Comparison of ENCODE assay signal across 9 cellular contexts in the genomic region with DNA sequence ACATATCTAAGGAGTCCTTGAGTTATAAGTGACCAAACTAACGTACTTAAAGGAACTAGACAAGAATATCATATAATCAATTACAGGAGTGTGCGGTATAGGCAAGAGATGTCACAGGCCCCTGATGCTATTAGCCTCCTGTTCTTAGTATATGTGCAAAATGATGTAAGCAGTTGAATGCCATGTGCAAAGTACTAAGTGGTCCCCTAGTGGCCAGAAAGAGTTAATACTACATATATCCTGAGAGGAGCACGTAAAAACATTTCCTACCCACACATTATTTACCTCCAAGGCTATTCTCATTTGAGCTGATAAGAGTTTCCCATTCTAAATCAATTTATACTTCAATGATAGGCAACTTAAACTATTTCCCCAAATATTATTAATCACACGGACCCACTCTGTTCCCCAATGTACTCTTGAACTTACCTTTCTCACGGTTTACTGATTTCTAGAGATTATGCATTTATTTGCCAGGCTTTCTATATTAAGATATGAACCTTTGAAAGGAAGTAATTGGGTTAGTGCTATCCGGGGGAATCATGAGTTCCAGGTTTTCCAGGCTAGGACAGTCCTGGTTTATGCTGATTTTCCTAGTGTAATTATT.
DNase-seq lines count a peak whose midpoint lies in the region; ATAC-seq, FAIRE-seq and TF ChIP-seq lines count a peak whose summit lies in the region.
"Had no signal": no experiment of that assay in that cellular context is flagged by ENCODE, and none has a peak within 500 bp of the region (broad histone marks: within the 10 kb centered on the region; RNA-seq: fewer than 3 reads in every experiment).

No MANE protein-coding gene starts in this region.

- no peak overlapping the region for H3K4me2 ChIP-seq in MM.1S (ENCODE audit: low read depth, low read length)

- peak; percentile 44 for TF ChIP-seq CTCF in activated CD8-positive, alpha-beta T cell treated with anti-CD3 and anti-CD28 coated beads for 36 hours (IDR thresholded peaks at IDR 0.05)
- TF ChIP-seq CTCF in HFFc6 (IDR thresholded peaks at IDR 0.05), result peak; percentile 62
- TF ChIP-seq CTCF in MM.1S (IDR thresholded peaks at IDR 0.05; ENCODE audit: low read length), result peak; percentile 67
- peak; percentile 40 for TF ChIP-seq CTCF in kidney (IDR thresholded peaks at IDR 0.05; ENCODE audit: borderline replicate concordance, extremely low read depth, insufficient read depth)
- TF ChIP-seq CTCF in CD4-positive, alpha-beta T cell (IDR thresholded peaks at IDR 0.05), result no peak

- no peak for FAIRE-seq in kidney (lab: Jason Lieb, UNC)
- FAIRE-seq: colon had no signal

- CTCF ChIA-PET in activated CD8-positive, alpha-beta T cell treated with anti-CD3 and anti-CD28 coated beads for 36 hours (lab: Charles Lee), result interaction anchor here (0.5 to 1.3 kb wide), 2 partner anchors 217 to 758 kb away, joined by 3 read pairs; no protein-coding TSS in a partner anchor
- CTCF ChIA-PET in activated CD8-positive, alpha-beta T cell treated with anti-CD3 and anti-CD28 coated beads, Interleukin-2, amount 10 ng/mL, durations not matched to agents 7 days and 5 days (lab: Charles Lee), result interaction anchor here (1.2 kb wide), 1 partner anchor 212 kb away, joined by 3 read pairs; no protein-coding TSS in a partner anchor
- CTCF ChIA-PET in CD4-positive, alpha-beta T cell (lab: Charles Lee), result no interaction called here

- POLR2A ChIA-PET in activated CD8-positive, alpha-beta T cell treated with anti-CD3 and anti-CD28 coated beads for 36 hours (lab: Charles Lee), result no interaction called here
- POLR2A ChIA-PET in activated CD8-positive, alpha-beta T cell treated with anti-CD3 and anti-CD28 coated beads, Interleukin-2, amount 10 ng/mL, durations not matched to agents 7 days and 5 days (lab: Charles Lee), result no interaction called here
- POLR2A ChIA-PET in CD4-positive, alpha-beta T cell (lab: Charles Lee), result no interaction called here

- DNase-seq in activated CD8-positive, alpha-beta T cell treated with anti-CD3 and anti-CD28 coated beads for 36 hours, result no peak
- DNase-seq in activated CD8-positive, alpha-beta T cell treated with anti-CD3 and anti-CD28 coated beads, Interleukin-2, amount 10 ng/mL, durations not matched to agents 7 days and 5 days, result no peak
- DNase-seq in HFFc6 (peak; percentile 5), MM.1S (peak; percentile 59), SKM-1 treated with dmso at 0.1 percent for 144 hours (lab: John Stamatoyannopoulos, UW; ENCODE audit: unreplicated experiment) (peak; percentile 72), kidney (no peak)
- DNase-seq in stimulated activated CD8-positive, alpha-beta memory T cell treated with anti-CD3 and anti-CD28 coated beads, Interleukin-4, amount 100 ng/mL, for 48 hours, result no peak
- DNase-seq in CD4-positive, alpha-beta T cell, result no peak

- no peaks in the 10 kb centered on the region for H3K36me3 ChIP-seq in MM.1S (replicated peaks; ENCODE audit: insufficient read depth, low read length)
- no peaks in the 10 kb centered on the region for H3K36me3 ChIP-seq in kidney (ENCODE audit: control insufficient read depth in 1 of 2, insufficient read depth in 2 of 2, low read length in 2 of 2)

- no peaks in the 10 kb centered on the region for H3K4me1 Mint-ChIP-seq in activated CD8-positive, alpha-beta T cell treated with anti-CD3 and anti-CD28 coated beads for 36 hours (ENCODE audit: low read depth)
- H3K4me1 Mint-ChIP-seq in activated CD8-positive, alpha-beta T cell treated with anti-CD3 and anti-CD28 coated beads, Interleukin-2, amount 10 ng/mL, durations not matched to agents 7 days and 5 days (ENCODE audit: low read depth), result no peaks in the 10 kb centered on the region
- no peaks in the 10 kb centered on the region for H3K4me1 Mint-ChIP-seq in HFFc6 (ENCODE audit: low read depth)
- H3K4me1 Mint-ChIP-seq in CD4-positive, alpha-beta T cell (ENCODE audit: low read depth), result no peaks in the 10 kb centered on the region

- no peaks in the 10 kb centered on the region for H4K20me1 ChIP-seq in MM.1S (ENCODE audit: insufficient read depth, low read length)

- H3K27me3 Mint-ChIP-seq in activated CD8-positive, alpha-beta T cell treated with anti-CD3 and anti-CD28 coated beads for 36 hours, result no peaks in the 10 kb centered on the region
- no peaks in the 10 kb centered on the region for H3K27me3 Mint-ChIP-seq in activated CD8-positive, alpha-beta T cell treated with anti-CD3 and anti-CD28 coated beads, Interleukin-2, amount 10 ng/mL, durations not matched to agents 7 days and 5 days (ENCODE audit: low read depth)
- no peaks in the 10 kb centered on the region for H3K27me3 Mint-ChIP-seq in HFFc6 (ENCODE audit: insufficient read depth)
- H3K27me3 Mint-ChIP-seq in CD4-positive, alpha-beta T cell, result no peaks in the 10 kb centered on the region

- no peaks in the 10 kb centered on the region for H3K9me3 ChIP-seq in MM.1S (replicated peaks; ENCODE audit: insufficient read depth, low read length)
- no peaks in the 10 kb centered on the region for H3K9me3 ChIP-seq in kidney (ENCODE audit: control insufficient read depth in 1 of 2, low read length in 2 of 2)
- H3K9me3 ChIP-seq in CD4-positive, alpha-beta T cell (ENCODE audit: control insufficient read depth, low read length), result no peaks in the 10 kb centered on the region

- H3K9ac ChIP-seq in MM.1S (ENCODE audit: low read length), result no peak overlapping the region
- no peak overlapping the region for H3K9ac ChIP-seq in kidney (ENCODE audit: low read length in 2 of 2)

- H3K27ac ChIP-seq in MM.1S (ENCODE audit: low read length) (no peak overlapping the region), kidney (ENCODE audit: low read depth in 2 of 2, low read length in 2 of 2) (no peak overlapping the region)
- H3K27ac ChIP-seq in CD4-positive, alpha-beta T cell (ENCODE audit: low read depth, low read length), result no peak overlapping the region

- peak; percentile 74 for ATAC-seq in activated CD8-positive, alpha-beta T cell treated with anti-CD3 and anti-CD28 coated beads for 36 hours
- ATAC-seq in activated CD8-positive, alpha-beta T cell treated with anti-CD3 and anti-CD28 coated beads, Interleukin-2, amount 10 ng/mL, durations not matched to agents 7 days and 5 days, result no peak
- ATAC-seq in CD4-positive, alpha-beta T cell (ENCODE audit: poor library complexity), result no peak

- no peak overlapping the region for H2AFZ ChIP-seq in MM.1S (ENCODE audit: low read length)

- peaks cover 5% of the 10 kb centered on the region for H3K9me3 Mint-ChIP-seq in activated CD8-positive, alpha-beta T cell treated with anti-CD3 and anti-CD28 coated beads for 36 hours
- no peaks in the 10 kb centered on the region for H3K9me3 Mint-ChIP-seq in activated CD8-positive, alpha-beta T cell treated with anti-CD3 and anti-CD28 coated beads, Interleukin-2, amount 10 ng/mL, durations not matched to agents 7 days and 5 days (ENCODE audit: insufficient read depth)
- peaks cover 27% of the 10 kb centered on the region for H3K9me3 Mint-ChIP-seq in HFFc6
- H3K9me3 Mint-ChIP-seq in CD4-positive, alpha-beta T cell, result peaks cover 2% of the 10 kb centered on the region

- H3K4me3 ChIP-seq in MM.1S (ENCODE audit: low read length) (no peak overlapping the region), kidney (ENCODE audit: low read length in 2 of 2) (no peak overlapping the region)

- H3F3A ChIP-seq in MM.1S (ENCODE audit: insufficient read depth, low read length), result no peaks in the 10 kb centered on the region

- no peaks in the 10 kb centered on the region for H3K36me3 Mint-ChIP-seq in activated CD8-positive, alpha-beta T cell treated with anti-CD3 and anti-CD28 coated beads for 36 hours (ENCODE audit: low read depth)
- H3K36me3 Mint-ChIP-seq in activated CD8-positive, alpha-beta T cell treated with anti-CD3 and anti-CD28 coated beads, Interleukin-2, amount 10 ng/mL, durations not matched to agents 7 days and 5 days (ENCODE audit: low read depth), result no peaks in the 10 kb centered on the region
- H3K36me3 Mint-ChIP-seq in HFFc6 (ENCODE audit: low read depth), result no peaks in the 10 kb centered on the region
- no peaks in the 10 kb centered on the region for H3K36me3 Mint-ChIP-seq in CD4-positive, alpha-beta T cell (ENCODE audit: low read depth)

- no peaks in the 10 kb centered on the region for H3K27me3 ChIP-seq in MM.1S (replicated peaks; ENCODE audit: insufficient read depth, low read length)
- no peaks in the 10 kb centered on the region for H3K27me3 ChIP-seq in CD4-positive, alpha-beta T cell (ENCODE audit: control insufficient read depth, insufficient read depth, low read length)

- intact Hi-C loops in activated CD8-positive, alpha-beta T cell treated with anti-CD3 and anti-CD28 coated beads for 36 hours (cut with micrococcal nuclease), result loop anchor here (10.0 kb wide), 1 partner anchor 216 kb away; no protein-coding TSS in a partner anchor
- intact Hi-C loops in kidney (cut with DNase I), result no loop called here
- intact Hi-C loops in CD4-positive, alpha-beta T cell (cut with DNase I, micrococcal nuclease), result no loop called here

- H3K27ac Mint-ChIP-seq in activated CD8-positive, alpha-beta T cell treated with anti-CD3 and anti-CD28 coated beads for 36 hours, result no peak overlapping the region
- H3K27ac Mint-ChIP-seq in activated CD8-positive, alpha-beta T cell treated with anti-CD3 and anti-CD28 coated beads, Interleukin-2, amount 10 ng/mL, durations not matched to agents 7 days and 5 days, result no peak overlapping the region
- no peak overlapping the region for H3K27ac Mint-ChIP-seq in HFFc6
- H3K27ac Mint-ChIP-seq in CD4-positive, alpha-beta T cell, result no peak overlapping the region

- no peaks in the 10 kb centered on the region for H3K9me2 ChIP-seq in MM.1S (replicated peaks; ENCODE audit: insufficient read depth, low read length)

- H3K4me1 ChIP-seq in MM.1S (ENCODE audit: low read length) (no peaks in the 10 kb centered on the region), kidney (ENCODE audit: control insufficient read depth in 1 of 2, insufficient read depth in 1 of 2, low read depth in 1 of 2, low read length in 2 of 2) (no peaks in the 10 kb centered on the region)

- H3K79me2 ChIP-seq in MM.1S (ENCODE audit: low read length), result no peaks in the 10 kb centered on the region

- H3K4me3 Mint-ChIP-seq in activated CD8-positive, alpha-beta T cell treated with anti-CD3 and anti-CD28 coated beads for 36 hours, result no peak overlapping the region
- H3K4me3 Mint-ChIP-seq in activated CD8-positive, alpha-beta T cell treated with anti-CD3 and anti-CD28 coated beads, Interleukin-2, amount 10 ng/mL, durations not matched to agents 7 days and 5 days, result no peak overlapping the region
- no peak overlapping the region for H3K4me3 Mint-ChIP-seq in HFFc6
- H3K4me3 Mint-ChIP-seq in CD4-positive, alpha-beta T cell, result no peak overlapping the region

Comparison
In these comparisons a context has a peak if more than half of its experiments do, and no peak if none do; other contexts are left out.
1. DNase-seq: peak in HFFc6 (single experiment), MM.1S (single experiment) and SKM-1 treated with dmso at 0.1 percent for 144 hours (single experiment); none in activated CD8-positive, alpha-beta T cell treated with anti-CD3 and anti-CD28 coated beads for 36 hours (single experiment), activated CD8-positive, alpha-beta T cell treated with anti-CD3 and anti-CD28 coated beads, Interleukin-2, amount 10 ng/mL, durations not matched to agents 7 days and 5 days (single experiment), kidney (single experiment), stimulated activated CD8-positive, alpha-beta memory T cell treated with anti-CD3 and anti-CD28 coated beads, Interleukin-4, amount 100 ng/mL, for 48 hours (single experiment) and CD4-positive, alpha-beta T cell (0 of 10).